ENCODE assay signal across 16 cellular contexts in the genomic region with DNA sequence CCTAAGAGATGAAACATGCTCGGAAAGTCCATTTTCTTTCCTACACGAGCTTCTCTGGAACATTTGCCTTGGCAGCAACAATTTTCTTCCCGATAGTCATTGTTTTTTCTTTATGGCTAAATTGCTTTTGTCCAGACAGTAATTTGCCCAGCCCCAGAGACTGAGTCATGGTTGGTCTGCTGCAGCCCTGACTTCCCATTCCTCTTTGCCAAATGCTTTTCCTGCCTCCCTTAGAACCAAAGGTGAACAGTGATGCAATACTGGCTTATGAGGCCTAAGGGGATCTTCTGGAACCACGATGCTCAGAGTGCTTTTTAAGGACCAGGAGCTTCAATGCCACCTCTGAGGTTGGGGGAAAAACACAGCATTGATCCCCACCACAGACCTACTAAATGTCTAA.
A peak's percentile ranks its signal among the peaks of the same experiment; 100 is the strongest.
DNase-seq lines count a peak whose midpoint lies in the region; ATAC-seq, FAIRE-seq and TF ChIP-seq lines count a peak whose summit lies in the region.
"Had no signal": no experiment of that assay in that cellular context is flagged by ENCODE, and none has a peak within 500 bp of the region (broad histone marks: within the 10 kb centered on the region; RNA-seq: fewer than 3 reads in every experiment).

No MANE protein-coding gene starts in this region.

- H3K9ac ChIP-seq in PC-3 (ENCODE audit: low read length) (no peak overlapping the region), kidney (ENCODE audit: low read length in 2 of 2) (no peak overlapping the region)

- intact Hi-C loops in PC-3 (cut with micrococcal nuclease) = no loop called here
- intact Hi-C loops in kidney (cut with DNase I) = no loop called here
- intact Hi-C loops in vagina (cut with DNase I) = no loop called here

- ATAC-seq in PC-3 (no peak), omental fat pad (ENCODE audit: low FRiP score) (peak; percentile 76), gastroesophageal sphincter (no peak)

- TF ChIP-seq CTCF in PC-3 (conservative IDR thresholded peaks at IDR 0.05; ENCODE audit: low read depth, low read length) (no peak), omental fat pad (IDR thresholded peaks at IDR 0.05) (no peak), gastroesophageal sphincter (IDR thresholded peaks at IDR 0.05) (no peak), kidney (IDR thresholded peaks at IDR 0.05; ENCODE audit: borderline replicate concordance, extremely low read depth, insufficient read depth) (no peak), vagina (IDR thresholded peaks at IDR 0.05) (no peak)

- H3K4me1 ChIP-seq in PC-3 (ENCODE audit: insufficient read depth, low read length) (peaks cover 25% of the 10 kb centered on the region), gastroesophageal sphincter (no peaks in the 10 kb centered on the region), kidney (ENCODE audit: control insufficient read depth in 1 of 2, insufficient read depth in 1 of 2, low read depth in 1 of 2, low read length in 2 of 2) (no peaks in the 10 kb centered on the region), vagina (no peaks in the 10 kb centered on the region)
- H3K4me1 ChIP-seq: ascending aorta, testis had no signal

- H3K4me2 ChIP-seq in PC-3 (ENCODE audit: low read length) = peak overlapping the region; percentile 10; the same call in 1 of the 2 replicates

- CTCF ChIA-PET in PC-3 (lab: Charles Lee) = no interaction called here

- POLR2A ChIA-PET in PC-3 (lab: Charles Lee; ENCODE audit: unreplicated experiment) = no interaction called here

- H3K9me2 ChIP-seq in PC-3 (replicated peaks; ENCODE audit: low read length) = no peaks in the 10 kb centered on the region

- no peak for TF ChIP-seq POLR2A in gastroesophageal sphincter (IDR thresholded peaks at IDR 0.05)
- TF ChIP-seq POLR2A in vagina (IDR thresholded peaks at IDR 0.05) = no peak

- H3K27ac ChIP-seq in PC-3 (ENCODE audit: low read length) (0 out of 2 replicates have a peak overlapping the region, but pooled peaks have one; percentile 25), gastroesophageal sphincter (no peak overlapping the region), kidney (ENCODE audit: low read depth in 2 of 2, low read length in 2 of 2) (no peak overlapping the region), vagina (no peak overlapping the region)
- H3K27ac ChIP-seq: ascending aorta, C4-2B, testis had no signal

- peak; percentile 95 for DNase-seq in EH (ENCODE audit: low read depth)
- DNase-seq in PC-3 = peak; percentile 78
- peak; percentile 88 to 89 for DNase-seq in dermis microvascular lymphatic vessel endothelial cell (ENCODE audit: low read depth in 2 of 2)
- DNase-seq in omental fat pad (ENCODE audit: low spot score) = no peak
- no peak for DNase-seq in kidney
- no peak for DNase-seq in vagina (ENCODE audit: extremely low spot score in 2 of 2)
- no peak for DNase-seq in COLO829 (ENCODE audit: low spot score)
- DNase-seq: activated effector memory CD4-positive, alpha-beta T cell treated with Interleukin-2 at 50 U/mL for 16 hours; effector memory CD4-positive, alpha-beta T cell; left cardiac atrium; NCI-H1105 treated with DMSO at 0.1 percent for 48 hours; NCI-H345; testis had no signal

- H3K4me3 ChIP-seq in PC-3 (ENCODE audit: low read length) (no peak overlapping the region), gastroesophageal sphincter (no peak overlapping the region), kidney (ENCODE audit: low read length in 2 of 2) (no peak overlapping the region), vagina (no peak overlapping the region)
- H3K4me3 ChIP-seq: ascending aorta, testis had no signal

- H3K9me3 ChIP-seq in PC-3 (ENCODE audit: low read length) (peaks cover 6% of the 10 kb centered on the region; the same call in 1 of the 2 replicates), gastroesophageal sphincter (peaks cover 0 to 6% (median 0%) of the 10 kb centered on the region in 3 donors), kidney (ENCODE audit: control insufficient read depth in 1 of 2, low read length in 2 of 2) (peaks cover 0 to 3% of the 10 kb centered on the region in 2 donors), vagina (no peaks in the 10 kb centered on the region)
- H3K9me3 ChIP-seq: ascending aorta, testis had no signal

- WGBS in gastroesophageal sphincter (ENCODE audit: low coverage in 1 of 2), 2 donors = 56 to 59% methylated on average over 3 to 4 of the region's 4 CpGs

- H3K27me3 ChIP-seq in PC-3 (ENCODE audit: low read length) (no peaks in the 10 kb centered on the region), gastroesophageal sphincter (no peaks in the 10 kb centered on the region), vagina (no peaks in the 10 kb centered on the region)
- H3K27me3 ChIP-seq: ascending aorta, testis had no signal

- BruUV-seq in PC-3 (replicated peaks; lab: Mats Ljungman, UMichigan) = no TSS peak

- H3F3A ChIP-seq in PC-3 (ENCODE audit: low read length, unreplicated experiment) = no peaks in the 10 kb centered on the region

- FAIRE-seq in kidney (lab: Jason Lieb, UNC) = no peak

- H3K79me2 ChIP-seq in PC-3 (ENCODE audit: low read length) = no peaks in the 10 kb centered on the region

- H4K20me1 ChIP-seq in PC-3 (ENCODE audit: low read length) = no peaks in the 10 kb centered on the region

- H3K36me3 ChIP-seq in PC-3 (ENCODE audit: low read depth, low read length) (no peaks in the 10 kb centered on the region), gastroesophageal sphincter (no peaks in the 10 kb centered on the region), kidney (ENCODE audit: control insufficient read depth in 1 of 2, insufficient read depth in 2 of 2, low read length in 2 of 2) (no peaks in the 10 kb centered on the region), vagina (no peaks in the 10 kb centered on the region)
- H3K36me3 ChIP-seq: ascending aorta had no signal

- no peak for TF ChIP-seq EP300 in gastroesophageal sphincter (IDR thresholded peaks at IDR 0.05)

- H2AFZ ChIP-seq in PC-3 (ENCODE audit: low read length) = no peak overlapping the region

Comparison
In these comparisons a context has a peak if more than half of its experiments do, and no peak if none do; other contexts are left out.
1. DNase-seq: peak in EH (single experiment), PC-3 (single experiment) and dermis microvascular lymphatic vessel endothelial cell (2 of 2); none in omental fat pad (single experiment), kidney (single experiment), vagina (0 of 2) and COLO829 (single experiment).